ENCODE assay signal across 1 cellular context in the genomic region with DNA sequence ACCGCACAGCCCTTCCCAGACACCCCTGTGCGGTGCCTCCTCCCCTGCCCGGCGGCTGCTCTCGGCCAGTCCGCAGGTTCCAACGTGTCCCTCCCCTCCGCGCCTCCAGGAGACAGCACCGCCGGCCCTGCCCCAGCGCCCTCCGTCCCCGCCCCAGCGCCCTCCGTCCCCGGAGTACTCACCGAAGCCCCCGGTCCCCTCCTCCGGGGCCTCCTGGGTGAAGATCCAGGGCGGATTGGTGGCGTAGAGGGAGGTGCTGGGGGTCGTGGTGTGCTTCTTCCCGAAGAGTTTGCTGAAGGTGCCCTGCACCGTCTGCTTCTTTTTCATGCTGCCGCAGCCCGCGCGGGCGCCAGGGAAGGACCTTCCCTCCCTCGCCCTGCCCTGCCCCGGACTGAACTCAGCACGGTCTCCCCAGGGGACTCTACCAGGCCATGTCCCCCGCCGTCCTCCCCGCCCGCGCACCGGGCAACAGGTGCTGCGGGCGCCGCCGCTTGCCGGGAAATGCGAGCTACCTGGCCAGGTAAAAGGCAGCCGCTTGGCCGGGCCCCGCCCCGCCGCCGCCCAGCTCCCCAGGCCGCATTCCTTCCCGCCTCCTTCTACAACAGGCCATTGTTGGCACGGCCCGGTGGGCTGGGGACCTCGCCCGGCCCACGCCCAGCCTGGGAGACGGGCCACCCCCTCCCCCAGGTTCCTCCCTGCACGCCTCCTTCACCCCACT.
TF ChIP-seq lines count a peak whose summit lies in the region.

A gene with protein sequence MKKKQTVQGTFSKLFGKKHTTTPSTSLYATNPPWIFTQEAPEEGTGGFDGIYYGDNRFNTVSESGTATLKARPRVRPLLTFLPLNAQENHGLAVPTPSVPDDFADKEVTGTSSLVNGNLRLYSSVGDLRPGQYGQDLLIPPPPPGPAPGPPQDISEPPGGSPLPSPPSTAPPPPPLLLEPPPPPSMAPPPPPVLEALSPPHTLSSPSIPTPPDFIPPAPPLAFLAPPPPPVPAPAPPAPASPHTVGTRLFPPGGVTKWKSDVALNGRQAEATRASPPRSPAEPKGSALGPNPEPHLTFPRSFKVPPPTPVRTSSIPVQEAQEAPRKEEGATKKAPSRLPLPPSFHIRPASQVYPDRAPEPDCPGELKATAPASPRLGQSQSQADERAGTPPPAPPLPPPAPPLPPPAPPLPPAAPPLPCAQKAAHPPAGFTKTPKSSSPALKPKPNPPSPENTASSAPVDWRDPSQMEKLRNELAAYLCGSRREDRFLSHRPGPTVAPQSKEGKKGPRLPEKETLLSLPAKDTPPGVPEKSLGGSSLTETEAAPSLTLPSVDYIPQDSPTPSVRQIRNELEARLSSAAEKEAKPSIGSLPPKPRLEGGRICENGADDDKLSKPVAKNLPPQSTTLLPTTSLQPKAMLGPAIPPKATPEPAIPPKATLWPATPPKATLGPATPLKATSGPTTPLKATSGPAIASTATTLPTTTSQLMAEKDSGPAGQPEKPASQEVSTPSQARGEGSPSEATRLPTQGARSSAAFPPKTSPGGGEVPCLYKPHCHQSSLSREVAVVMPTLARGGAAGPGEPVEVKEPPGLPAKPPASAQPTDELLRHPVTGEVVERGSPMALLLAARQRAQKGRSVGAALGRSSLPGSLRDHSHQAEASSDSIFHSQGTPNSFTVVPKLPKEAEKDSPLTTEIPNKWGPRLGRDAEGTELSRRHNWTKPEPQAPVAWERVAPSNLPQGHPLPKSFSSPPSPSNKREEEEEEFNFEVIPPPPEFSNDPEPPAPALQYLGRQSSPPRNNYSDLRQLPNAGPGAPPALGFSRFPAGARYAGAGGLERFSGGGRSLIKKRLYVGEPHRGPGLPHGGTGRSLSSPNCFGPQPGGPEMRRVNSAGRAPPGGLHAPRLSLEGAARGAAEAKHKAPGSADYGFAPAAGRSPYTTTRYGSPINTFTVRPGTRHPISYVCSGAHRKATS (minus strand): TSS at position 503 of the 718 bp plus-strand sequence. CDS start 176 bp downstream, at position 327.

TF ChIP-seq in IMR-90, 13 proteins besides CTCF, POLR2A, EP300 and RAD21:
- TF ChIP-seq, protein P1, sequence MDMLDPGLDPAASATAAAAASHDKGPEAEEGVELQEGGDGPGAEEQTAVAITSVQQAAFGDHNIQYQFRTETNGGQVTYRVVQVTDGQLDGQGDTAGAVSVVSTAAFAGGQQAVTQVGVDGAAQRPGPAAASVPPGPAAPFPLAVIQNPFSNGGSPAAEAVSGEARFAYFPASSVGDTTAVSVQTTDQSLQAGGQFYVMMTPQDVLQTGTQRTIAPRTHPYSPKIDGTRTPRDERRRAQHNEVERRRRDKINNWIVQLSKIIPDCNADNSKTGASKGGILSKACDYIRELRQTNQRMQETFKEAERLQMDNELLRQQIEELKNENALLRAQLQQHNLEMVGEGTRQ (IDR thresholded peaks at IDR 0.05; ENCODE audit: low read depth, low read length): no peak
- TF ChIP-seq RFX5 (IDR thresholded peaks at IDR 0.05; ENCODE audit: low read depth, low read length): no peak
- no peak for TF ChIP-seq MXI1 (IDR thresholded peaks at IDR 0.05; ENCODE audit: borderline replicate concordance, low read depth, low read length)
- no peak for TF ChIP-seq MAZ (IDR thresholded peaks at IDR 0.05; ENCODE audit: borderline replicate concordance, low read depth, low read length)
